Comparison of ENCODE assay signal across 21 cellular contexts in genomic region chr13:83024226-83024625, GRCh38.
"Had no signal": no experiment of that assay in that cellular context is flagged by ENCODE, and none has a peak within 500 bp of the region (broad histone marks: within the 10 kb centered on the region; RNA-seq: fewer than 3 reads in every experiment).

No MANE protein-coding gene starts in this region.

- ATAC-seq: foreskin keratinocyte, left colon, left ventricle myocardium superior, pancreas, right cardiac atrium had no signal

- DNase-seq: effector CD4-positive, alpha-beta T cell; endodermal cell; erythroblast; foreskin keratinocyte; head of caudate nucleus; left colon; left ventricle myocardium superior; midbrain; naive B cell; occipital lobe; pancreas; right cardiac atrium; small intestine; stimulated activated CD4-positive, alpha-beta T cell treated with anti-CD3 and anti-CD28 coated beads, Interleukin-12 subunit alpha, Interleukin-12 subunit beta, amount 100 ng/mL, for 4 hours; stimulated activated naive CD4-positive, alpha-beta T cell treated with Interleukin-2 at 50 U/mL for 16 hours; thyroid gland; upper lobe of left lung; uterus had no signal

- H3K4me3 ChIP-seq: hepatocyte, lung, pancreas, suprapubic skin, thyroid gland, upper lobe of left lung, uterus had no signal
